Comparison of ENCODE assay signal across 19 cellular contexts in genomic region chr6:105364243-105364642, GRCh38. TPM values are rescaled to one million over a fixed set of nuclear protein-coding genes. Genes with fewer than 3 reads are reported as not detected.
DNase-seq lines count a peak whose midpoint lies in the region; ATAC-seq and TF ChIP-seq lines count a peak whose summit lies in the region.
"Had no signal": no experiment of that assay in that cellular context is flagged by ENCODE, and none has a peak within 500 bp of the region (broad histone marks: within the 10 kb centered on the region; RNA-seq: fewer than 3 reads in every experiment).

No MANE protein-coding gene starts in this region.

- DNase-seq in activated CD4-positive, alpha-beta T cell treated with anti-CD3 and anti-CD28 coated beads, Interleukin-2, amount 10 ng/mL, durations not matched to agents 24 days and 14 days = no peak
- no peak for DNase-seq in activated CD4-positive, alpha-beta T cell treated with anti-CD3 and anti-CD28 coated beads, Interleukin-2, amount 50 U/mL, for 1 hour
- peak; percentile 97 for DNase-seq in mammary epithelial cell
- peak; percentile 12 for DNase-seq in myocyte (ENCODE audit: low read depth)
- DNase-seq in upper lobe of left lung = no peak
- DNase-seq in NCI-H524 (lab: John Stamatoyannopoulos, UW) = no peak
- DNase-seq in NCI-H187 (lab: John Stamatoyannopoulos, UW) = no peak
- DNase-seq in Calu3 = no peak
- DNase-seq: activated CD4-positive, alpha-beta T cell treated with anti-CD3 and anti-CD28 coated beads, Interleukin-2, amount 50 U/mL, for 4 hours; kidney; mucosa of descending colon; NCI-H1694 treated with DMSO at 0.1 percent for 48 hours; NCI-H526 treated with DMSO at 0.1 percent for 48 hours; transverse colon had no signal

- H4K20me1 ChIP-seq in mammary epithelial cell (ENCODE audit: insufficient read depth, low read length) = no peaks in the 10 kb centered on the region

- peaks cover 42% of the 10 kb centered on the region for H3K36me3 Mint-ChIP-seq in activated CD4-positive, alpha-beta T cell treated with anti-CD3 and anti-CD28 coated beads, Interleukin-2, amount 10 ng/mL, durations not matched to agents 24 days and 14 days (ENCODE audit: low read depth)
- H3K36me3 Mint-ChIP-seq in Calu3 (ENCODE audit: insufficient read depth, unreplicated experiment) = peaks cover 47% of the 10 kb centered on the region

- BruUV-seq in mammary epithelial cell (replicated peaks; lab: Mats Ljungman, UMichigan) (no TSS peak), Calu3 (replicated peaks; lab: Mats Ljungman, UMichigan) (no TSS peak)

- H3K27ac ChIP-seq in mammary epithelial cell (ENCODE audit: insufficient read depth, low read depth, low read length) = peak overlapping the region; percentile 94
- peak overlapping the region in 3 of 4 donors; percentile 9 to 68 (median 20) for H3K27ac ChIP-seq in upper lobe of left lung
- H3K27ac ChIP-seq: 22Rv1, ascending aorta, transverse colon had no signal

- H3K79me2 ChIP-seq in mammary epithelial cell (ENCODE audit: insufficient read depth, low read length) = peaks cover 41% of the 10 kb centered on the region

- WGBS in mammary epithelial cell (ENCODE audit: low coverage, missing lambda C conversion rate) = 1% methylated on average over 11 of the region's 11 CpGs
- WGBS in upper lobe of left lung, 2 donors = 69 to 78% methylated on average over 11 of the region's 11 CpGs

- H3K27me3 ChIP-seq in mammary epithelial cell (ENCODE audit: insufficient read depth, low read length) (no peaks in the 10 kb centered on the region), upper lobe of left lung (no peaks in the 10 kb centered on the region)
- H3K27me3 ChIP-seq: ascending aorta, transverse colon had no signal

- H3K9me3 ChIP-seq in mammary epithelial cell (replicated peaks; ENCODE audit: insufficient read depth, low read length) (no peaks in the 10 kb centered on the region), upper lobe of left lung (no peaks in the 10 kb centered on the region)
- H3K9me3 ChIP-seq: ascending aorta, mucosa of descending colon, transverse colon had no signal

- peak overlapping the region; percentile 54 for H3K27ac Mint-ChIP-seq in activated CD4-positive, alpha-beta T cell treated with anti-CD3 and anti-CD28 coated beads, Interleukin-2, amount 10 ng/mL, durations not matched to agents 24 days and 14 days
- H3K27ac Mint-ChIP-seq in Calu3 (ENCODE audit: unreplicated experiment) = no peak overlapping the region
- H3K27ac Mint-ChIP-seq: activated T-helper 1 cell treated with anti-CD3 and anti-CD28 coated beads, Interleukin-12 subunit alpha, Interleukin-12 subunit beta, Interleukin-2, Interleukin-4 antibody, amounts not matched to agents 30 ng/mL and 10 ng/mL and 1 ng/mL, durations not matched to agents 14 hours and 24 hours and 36 hours; T-helper 2 cell treated with Interferon-gamma antibody and Interleukin-4, amounts not matched to agents 5 μg/mL and 100 μg/mL, for 36 hours had no signal

- CTCF ChIA-PET in mammary epithelial cell (lab: Charles Lee; ENCODE audit: low non-redundant PET) = interaction anchor here (0.5 to 1.7 kb wide), 2 partner anchors 25 to 39 kb away, joined by 3 to 12 read pairs; partner anchors contain the start of gene PREP
- CTCF ChIA-PET in Calu3 (lab: Charles Lee) = interaction anchor here (1.2 to 1.6 kb wide), 2 partner anchors 9 to 277 kb away, joined by 5 to 6 read pairs; no protein-coding TSS in a partner anchor

- no peak for TF ChIP-seq CTCF in mammary epithelial cell (conservative IDR thresholded peaks at IDR 0.05 in 1 of 2, IDR thresholded peaks at IDR 0.05 in 1 of 2; ENCODE audit: extremely low read depth in 1 of 2, insufficient read depth in 1 of 2, low read depth in 1 of 2, low read length in 2 of 2)
- no peak for TF ChIP-seq CTCF in upper lobe of left lung (IDR thresholded peaks at IDR 0.05)
- TF ChIP-seq CTCF in Calu3 (IDR thresholded peaks at IDR 0.05; ENCODE audit: unreplicated experiment) = no peak

- H2AFZ ChIP-seq in mammary epithelial cell (ENCODE audit: low read depth, low read length) = peak overlapping the region; percentile 24

- H3K4me2 ChIP-seq in mammary epithelial cell (ENCODE audit: insufficient read depth, low read depth, low read length) = peak overlapping the region; percentile 59

- H3K4me1 ChIP-seq in mammary epithelial cell (ENCODE audit: insufficient read depth, low read length) (peaks cover 48% of the 10 kb centered on the region), upper lobe of left lung (peaks cover 0 to 6% (median 0%) of the 10 kb centered on the region in 4 donors)
- H3K4me1 ChIP-seq: ascending aorta had no signal

- no peak overlapping the region for H3K4me3 ChIP-seq in mammary epithelial cell (replicated peaks in 1 of 3; ENCODE audit: insufficient read depth in 1 of 3, low read depth in 2 of 3, low read length in 3 of 3)
- H3K4me3 ChIP-seq in upper lobe of left lung = no peak overlapping the region
- H3K4me3 ChIP-seq: ascending aorta, mucosa of descending colon, transverse colon had no signal

- TF ChIP-seq POLR2A in upper lobe of left lung (IDR thresholded peaks at IDR 0.05) = no peak

- TF ChIP-seq EP300 in upper lobe of left lung (IDR thresholded peaks at IDR 0.05) = no peak

- dilution Hi-C loops in mammary epithelial cell (cut with HindIII; ENCODE audit: low sequenced_read_pairs) = no loop called here

- peaks cover 26% of the 10 kb centered on the region for H3K36me3 ChIP-seq in mammary epithelial cell (ENCODE audit: insufficient read depth, low read length)
- peaks cover 0 to 40% (median 6%) of the 10 kb centered on the region in 4 donors for H3K36me3 ChIP-seq in upper lobe of left lung

- intact Hi-C loops in activated CD4-positive, alpha-beta T cell treated with anti-CD3 and anti-CD28 coated beads, Interleukin-2, amount 10 ng/mL, durations not matched to agents 24 days and 14 days (cut with micrococcal nuclease) = no loop called here
- intact Hi-C loops in mammary epithelial cell (cut with micrococcal nuclease) = loop anchor here (1.0 kb wide), 1 partner anchor 39 kb away; the partner anchor contains the start of gene PREP
- intact Hi-C loops in Calu3 (cut with micrococcal nuclease; ENCODE audit: unreplicated experiment) = no loop called here

- in situ Hi-C loops in mammary epithelial cell (cut with MboI; ENCODE audit: low sequenced_read_pairs in 2 of 2) = no loop called here

- H3K4me3 Mint-ChIP-seq in activated CD4-positive, alpha-beta T cell treated with anti-CD3 and anti-CD28 coated beads, Interleukin-2, amount 10 ng/mL, durations not matched to agents 24 days and 14 days = no peak overlapping the region
- H3K4me3 Mint-ChIP-seq in Calu3 (ENCODE audit: low read depth, unreplicated experiment) = no peak overlapping the region
- H3K4me3 Mint-ChIP-seq: activated T-helper 1 cell treated with anti-CD3 and anti-CD28 coated beads, Interleukin-12 subunit alpha, Interleukin-12 subunit beta, Interleukin-2, Interleukin-4 antibody, amounts not matched to agents 30 ng/mL and 10 ng/mL and 1 ng/mL, durations not matched to agents 14 hours and 24 hours and 36 hours; T-helper 2 cell treated with Interferon-gamma antibody and Interleukin-4, amounts not matched to agents 5 μg/mL and 100 μg/mL, for 36 hours had no signal

- H3K9me3 Mint-ChIP-seq in activated CD4-positive, alpha-beta T cell treated with anti-CD3 and anti-CD28 coated beads, Interleukin-2, amount 10 ng/mL, durations not matched to agents 24 days and 14 days = no peaks in the 10 kb centered on the region
- no peaks in the 10 kb centered on the region for H3K9me3 Mint-ChIP-seq in Calu3 (ENCODE audit: low read depth, unreplicated experiment)
- H3K9me3 Mint-ChIP-seq: activated T-helper 1 cell treated with anti-CD3 and anti-CD28 coated beads, Interleukin-12 subunit alpha, Interleukin-12 subunit beta, Interleukin-2, Interleukin-4 antibody, amounts not matched to agents 30 ng/mL and 10 ng/mL and 1 ng/mL, durations not matched to agents 14 hours and 24 hours and 36 hours; CD4-positive, alpha-beta memory T cell; T-helper 2 cell treated with Interferon-gamma antibody and Interleukin-4, amounts not matched to agents 5 μg/mL and 100 μg/mL, for 36 hours had no signal

- ATAC-seq in upper lobe of left lung (ENCODE audit: low FRiP score in 2 of 2) = no peak
- ATAC-seq: mucosa of descending colon had no signal

- peaks cover 11% of the 10 kb centered on the region for H3K4me1 Mint-ChIP-seq in activated CD4-positive, alpha-beta T cell treated with anti-CD3 and anti-CD28 coated beads, Interleukin-2, amount 10 ng/mL, durations not matched to agents 24 days and 14 days
- H3K4me1 Mint-ChIP-seq in Calu3 (ENCODE audit: low read depth, unreplicated experiment) = peaks cover 20% of the 10 kb centered on the region

- H3K27me3 Mint-ChIP-seq in activated CD4-positive, alpha-beta T cell treated with anti-CD3 and anti-CD28 coated beads, Interleukin-2, amount 10 ng/mL, durations not matched to agents 24 days and 14 days = no peaks in the 10 kb centered on the region
- no peaks in the 10 kb centered on the region for H3K27me3 Mint-ChIP-seq in Calu3 (ENCODE audit: unreplicated experiment)
- H3K27me3 Mint-ChIP-seq: CD4-positive, alpha-beta memory T cell had no signal

- H3K9ac ChIP-seq in mammary epithelial cell (ENCODE audit: insufficient read depth, low read length) = peak overlapping the region; percentile 72

RNA-seq across cellular contexts. Expression of gene PREP, which starts 38.6 kb away (rescaled TPM):
- total RNA-seq in activated CD4-positive, alpha-beta T cell treated with anti-CD3 and anti-CD28 coated beads, Interleukin-2, amount 10 ng/mL, durations not matched to agents 24 days and 14 days = 55.2 and 56.2 TPM in 2 replicates
- total RNA-seq in mammary epithelial cell = 100 to 1,000 TPM in 1 of 2 donors, 10 to 100 TPM in 1; 55.3 to 105 TPM
- 65.3 TPM for polyA plus RNA-seq in mammary epithelial cell
- 108 TPM for polyA minus RNA-seq in mammary epithelial cell
- total RNA-seq in myocyte = 22.2 and 23.9 TPM in 2 replicates
- 33.8 TPM for polyA plus RNA-seq in myocyte (2012)
- 10 to 100 TPM; 12.1 to 31.0 (median 28.9) TPM for total RNA-seq in upper lobe of left lung
- 62.4 and 70.4 TPM in 2 replicates for total RNA-seq in Calu3 (2022)

Comparison
In these comparisons a context has a peak if more than half of its experiments do, and no peak if none do; other contexts are left out.
1. DNase-seq: peak in mammary epithelial cell (single experiment) and myocyte (single experiment); none in activated CD4-positive, alpha-beta T cell treated with anti-CD3 and anti-CD28 coated beads, Interleukin-2, amount 10 ng/mL, durations not matched to agents 24 days and 14 days (single experiment), activated CD4-positive, alpha-beta T cell treated with anti-CD3 and anti-CD28 coated beads, Interleukin-2, amount 50 U/mL, for 1 hour (single experiment), upper lobe of left lung (0 of 2), NCI-H524 (0 of 2), NCI-H187 (0 of 2) and Calu3 (single experiment).